31 cellular contexts compared by ENCODE assay signal in genomic region chr1:168926236-168926635, GRCh38.
"Had no signal": no experiment of that assay in that cellular context is flagged by ENCODE, and none has a peak within 500 bp of the region (broad histone marks: within the 10 kb centered on the region; RNA-seq: fewer than 3 reads in every experiment).

No MANE protein-coding gene starts in this region.

- H3K4me1 ChIP-seq: neural progenitor cell, tibial nerve, uterus had no signal

- H3K9ac ChIP-seq: neural progenitor cell had no signal

- H3K36me3 ChIP-seq: left lung, lower lobe of right lung, neural progenitor cell, neutrophil, ovary, prostate gland, tibial nerve, uterus had no signal

- H3K27ac Mint-ChIP-seq: immature natural killer cell; mesothelial cell of epicardium; naive B cell; natural killer cell; nephron progenitor cell; neural progenitor cell; stimulated activated memory B cell treated with anti-CD40 and anti-IgM and Interleukin-4, amounts not matched to agents 10 μg/mL and 1 μg/mL and 100 μg/mL, for 72 hours; stimulated activated naive CD8-positive, alpha-beta T cell treated with anti-CD3 and anti-CD28 coated beads, Interleukin-15, amount 100 ng/mL, for 72 hours; type B pancreatic cell had no signal

- H3K27me3 Mint-ChIP-seq: type B pancreatic cell had no signal

- H2AFZ ChIP-seq: neural progenitor cell had no signal

- H3K27me3 ChIP-seq: left lung, neural progenitor cell, neutrophil, ovary, tibial nerve, uterus had no signal

- H3K9me3 ChIP-seq: left lung, lower lobe of right lung, neutrophil, ovary, prostate gland, uterus had no signal

- H3K36me3 Mint-ChIP-seq: immature natural killer cell; mesothelial cell of epicardium; naive B cell; natural killer cell; neural progenitor cell; stimulated activated memory B cell treated with anti-CD40 and anti-IgM and Interleukin-4, amounts not matched to agents 10 μg/mL and 1 μg/mL and 100 μg/mL, for 72 hours; type B pancreatic cell had no signal

- H3K27ac ChIP-seq: left lung, lower lobe of right lung, neural progenitor cell, neutrophil, ovary, prostate gland, tibial nerve, uterus had no signal

- H3K4me2 ChIP-seq: neural progenitor cell had no signal

- H3K4me1 Mint-ChIP-seq: naive B cell; nephron progenitor cell; neural progenitor cell; stimulated activated memory B cell treated with anti-CD40 and anti-IgM and Interleukin-4, amounts not matched to agents 10 μg/mL and 1 μg/mL and 100 μg/mL, for 72 hours had no signal

- H3K4me3 ChIP-seq: left lung, lower lobe of right lung, neural progenitor cell, ovary, prostate gland, tibial nerve, uterus had no signal

- H3K4me3 Mint-ChIP-seq: immature natural killer cell; mesothelial cell of epicardium; naive B cell; natural killer cell; nephron progenitor cell; neural progenitor cell; stimulated activated memory B cell treated with anti-CD40 and anti-IgM and Interleukin-4, amounts not matched to agents 10 μg/mL and 1 μg/mL and 100 μg/mL, for 72 hours; stimulated activated naive CD8-positive, alpha-beta T cell treated with anti-CD3 and anti-CD28 coated beads, Interleukin-15, amount 100 ng/mL, for 72 hours; type B pancreatic cell had no signal

- H3K9me3 Mint-ChIP-seq: natural killer cell; nephron progenitor cell; neural progenitor cell; stimulated activated naive CD8-positive, alpha-beta T cell treated with anti-CD3 and anti-CD28 coated beads, Interleukin-15, amount 100 ng/mL, for 72 hours; type B pancreatic cell had no signal

- DNase-seq: hypothalamus; immature natural killer cell; kidney; left colon; left lung; lower lobe of right lung; mammary epithelial cell; mesendoderm; naive B cell; natural killer cell; nephron progenitor cell; occipital lobe; ovary; retina; right cardiac atrium; small intestine; stimulated activated CD4-positive, alpha-beta T cell treated with anti-CD3 and anti-CD28 coated beads, Interleukin-1b, Interleukin-23, amount 100 ng/mL, for 48 hours; stimulated activated CD4-positive, alpha-beta T cell treated with anti-CD3 and anti-CD28 coated beads, Interleukin-2, amount 100 ng/mL, for 48 hours; stimulated activated CD4-positive, alpha-beta T cell treated with anti-CD3 and anti-CD28 coated beads, Interleukin-4, amount 100 ng/mL, for 4 hours; stimulated activated CD8-positive, alpha-beta memory T cell treated with anti-CD3 and anti-CD28 coated beads, Interleukin-4, amount 100 ng/mL, for 48 hours; stimulated activated naive CD4-positive, alpha-beta T cell treated with Interleukin-2 at 50 U/mL for 16 hours; stimulated activated naive CD8-positive, alpha-beta T cell treated with anti-CD3 and anti-CD28 coated beads, Interleukin-15, amount 100 ng/mL, for 72 hours; substantia nigra; uterus had no signal
